In genomic region chr18:63267990-63268721, GRCh38 we compare ENCODE assay signal across 8 cellular contexts. TPM values are rescaled to one million over a fixed set of nuclear protein-coding genes. Genes with fewer than 3 reads are reported as not detected.
A peak's percentile ranks its signal among the peaks of the same experiment; 100 is the strongest.
DNase-seq lines count a peak whose midpoint lies in the region; ATAC-seq, FAIRE-seq and TF ChIP-seq lines count a peak whose summit lies in the region.

No MANE protein-coding gene starts in this region.

- ATAC-seq in HG03159 (IDR thresholded peaks at IDR 0.05; ENCODE audit: unreplicated experiment) (peak; percentile 51), GM12878 (peak; percentile 84), HG02588 (IDR thresholded peaks at IDR 0.05; ENCODE audit: unreplicated experiment) (no peak), aorta (ENCODE audit: low FRiP score) (no peak)

- FAIRE-seq in GM12878 (lab: Jason Lieb, UNC) = peak; percentile 74

- peak overlapping the region; percentile 57 for H3K4me3 Mint-ChIP-seq in activated naive CD4-positive, alpha-beta T cell treated with anti-CD3 and anti-CD28 coated beads, Interleukin-2, amount 50 U/mL, for 24 hours

- peak overlapping the region; percentile 18; the same call in 1 of the 2 replicates for H3K4me2 ChIP-seq in GM12878 (ENCODE audit: control insufficient read depth, insufficient read depth)

- peaks cover 2% of the 10 kb centered on the region for H3K36me3 Mint-ChIP-seq in activated naive CD4-positive, alpha-beta T cell treated with anti-CD3 and anti-CD28 coated beads, Interleukin-2, amount 50 U/mL, for 24 hours

- H3K27me3 ChIP-seq in GM12878 (replicated peaks in 1 of 2; ENCODE audit: control insufficient read depth in 2 of 2, insufficient read depth in 2 of 2, low read length in 1 of 2) = no peaks in the 10 kb centered on the region
- no peaks in the 10 kb centered on the region for H3K27me3 ChIP-seq in thyroid gland
- no peaks in the 10 kb centered on the region for H3K27me3 ChIP-seq in aorta (ENCODE audit: control insufficient read depth in 1 of 2, insufficient read depth in 2 of 2, low read length in 1 of 2)

- no peaks in the 10 kb centered on the region for H3K27me3 Mint-ChIP-seq in activated naive CD4-positive, alpha-beta T cell treated with anti-CD3 and anti-CD28 coated beads, Interleukin-2, amount 50 U/mL, for 24 hours

- H3K4me3 ChIP-seq in GM12878 (0 out of 2 replicates have a peak overlapping the region, but pooled peaks have one; percentile 2), thyroid gland (replicated peaks in 1 of 3) (no peak overlapping the region), aorta (ENCODE audit: low read length in 2 of 2) (no peak overlapping the region)

- no peak for TF ChIP-seq RAD21 in GM12878 (IDR thresholded peaks at IDR 0.05; ENCODE audit: insufficient read depth, low read depth, low read length)

- 62% methylated on average over 8 of the region's 8 CpGs for WGBS in GM12878 (ENCODE audit: insufficient coverage, insufficient replicate concordance, low lambda C conversion rate, missing lambda C conversion rate)
- WGBS in thyroid gland, 2 donors = 30 to 42% methylated on average over 8 of the region's 8 CpGs
- 64 to 65% methylated on average over 8 of the region's 8 CpGs for WGBS in aorta, 2 donors

- POLR2A ChIA-PET in GM12878 (lab: Charles Lee) = interaction anchor here (1.0 to 1.4 kb wide), 3 partner anchors 7 to 24 kb away, joined by 3 to 4 read pairs (median 3); no protein-coding TSS in a partner anchor

- peak overlapping the region; percentile 83 for H3K27ac Mint-ChIP-seq in activated naive CD4-positive, alpha-beta T cell treated with anti-CD3 and anti-CD28 coated beads, Interleukin-2, amount 50 U/mL, for 24 hours

- H3K9ac ChIP-seq in GM12878 (ENCODE audit: control insufficient read depth, insufficient read depth, low read length) = no peak overlapping the region

- H3K27ac ChIP-seq in GM12878 (ENCODE audit: control insufficient read depth, insufficient read depth) (peak overlapping the region; percentile 29), thyroid gland (peak overlapping the region; percentile 73 to 81 (median 75)), aorta (ENCODE audit: low read depth in 1 of 2, low read length in 2 of 2) (no peak overlapping the region)

- H3K4me1 ChIP-seq in GM12878 (ENCODE audit: control insufficient read depth, insufficient read depth, low read length) (peaks cover 12% of the 10 kb centered on the region), thyroid gland (peaks cover 53 to 70% of the 10 kb centered on the region in 2 donors), aorta (ENCODE audit: control insufficient read depth in 1 of 2, insufficient read depth in 2 of 2, low read length in 2 of 2) (no peaks in the 10 kb centered on the region)

- intact Hi-C loops in GM12878 (cut with micrococcal nuclease; ENCODE audit: unreplicated experiment) (no loop called here), thyroid gland (cut with DNase I) (no loop called here), aorta (cut with DNase I) (no loop called here)

- H2AFZ ChIP-seq in GM12878 (ENCODE audit: control insufficient read depth, low read depth, low read length) = no peak overlapping the region

- CTCF ChIA-PET in GM12878 (lab: Yijun Ruan, JAX) = interaction anchor here (0.6 to 6.6 kb wide), 4 partner anchors 12 to 50 kb away, joined by 3 to 36 read pairs (median 7); no protein-coding TSS in a partner anchor

- H3K79me2 ChIP-seq in GM12878 (ENCODE audit: control insufficient read depth, insufficient read depth, low read length) = peaks cover 65% of the 10 kb centered on the region

- peaks cover 94% of the 10 kb centered on the region for H3K4me1 Mint-ChIP-seq in activated naive CD4-positive, alpha-beta T cell treated with anti-CD3 and anti-CD28 coated beads, Interleukin-2, amount 50 U/mL, for 24 hours

- no peaks in the 10 kb centered on the region for H3K9me3 Mint-ChIP-seq in activated naive CD4-positive, alpha-beta T cell treated with anti-CD3 and anti-CD28 coated beads, Interleukin-2, amount 50 U/mL, for 24 hours

- SMC1A ChIA-PET in GM12878 (lab: Charles Lee; ENCODE audit: uncharacterized antibody, unreplicated experiment) = interaction anchor here (0.7 to 3.3 kb wide), 18 partner anchors 9 to 106 kb away, joined by 3 to 14 read pairs (median 4); no protein-coding TSS in a partner anchor

- RAD21 ChIA-PET in GM12878 (lab: Charles Lee; ENCODE audit: unreplicated experiment) = interaction anchor here (0.9 to 1.4 kb wide), 4 partner anchors 10 to 71 kb away, joined by 3 read pairs; no protein-coding TSS in a partner anchor

- TF ChIP-seq EP300 in GM12878 (IDR thresholded peaks at IDR 0.05; ENCODE audit: borderline replicate concordance in 1 of 2, control insufficient read depth in 1 of 2, low read depth in 2 of 2, low read length in 2 of 2) = no peak

- H3K36me3 ChIP-seq in GM12878 (ENCODE audit: control insufficient read depth in 2 of 2, insufficient read depth in 2 of 2, low read length in 1 of 2) (peaks cover 4 to 8% of the 10 kb centered on the region in 2 experiments; a peak in 3 of 4 replicates), thyroid gland (no peaks in the 10 kb centered on the region), aorta (ENCODE audit: control insufficient read depth in 1 of 2, insufficient read depth in 2 of 2, low read length in 1 of 2) (no peaks in the 10 kb centered on the region)

- TF ChIP-seq POLR2A in GM12878 (IDR thresholded peaks at IDR 0.05; ENCODE audit: low read depth, low read length) (no peak), thyroid gland (IDR thresholded peaks at IDR 0.05) (peak in 1 of 2 donors; percentile 46)

- no peak for DNase-seq in activated naive CD4-positive, alpha-beta T cell treated with Interleukin-2 at 50 U/mL for 16 hours
- DNase-seq in GM12878 (ENCODE audit: low read depth, low spot score) (no peak), thyroid gland (peak; percentile 53 to 62), aorta (no peak)
- no peak for DNase-seq in effector CD4-positive, alpha-beta T cell

- in situ Hi-C loops in GM12878 (cut with MboI) = no loop called here

- TF ChIP-seq CTCF in GM12878 (IDR thresholded peaks at IDR 0.05 in 2 of 3, conservative IDR thresholded peaks at IDR 0.05 in 1 of 3; ENCODE audit: control insufficient read depth in 2 of 3, extremely low read depth in 1 of 3, insufficient read depth in 1 of 3, low read depth in 3 of 3, low read length in 3 of 3) (no peak), thyroid gland (IDR thresholded peaks at IDR 0.05) (no peak)

- BruUV-seq in GM12878 (replicated peaks; lab: Mats Ljungman, UMichigan) = TSS peak; percentile 6

- H3K9me3 ChIP-seq in GM12878 (replicated peaks; ENCODE audit: control insufficient read depth, insufficient read depth, low read length) (no peaks in the 10 kb centered on the region), thyroid gland (no peaks in the 10 kb centered on the region), aorta (ENCODE audit: control insufficient read depth, low read length) (no peaks in the 10 kb centered on the region)

- no peaks in the 10 kb centered on the region for H4K20me1 ChIP-seq in GM12878 (ENCODE audit: control insufficient read depth, insufficient read depth)

TF ChIP-seq in GM12878, 131 proteins besides CTCF, POLR2A, EP300 and RAD21:
- TF ChIP-seq MYC (IDR thresholded peaks at IDR 0.05; ENCODE audit: insufficient read depth, insufficient read length, insufficient replicate concordance, low read length, severe bottlenecking) (no peak), HDGF (IDR thresholded peaks at IDR 0.05) (no peak), RUNX3 (IDR thresholded peaks at IDR 0.05; ENCODE audit: low read length) (peak; percentile 81), ATF2 (IDR thresholded peaks at IDR 0.05; ENCODE audit: low read length) (peak; percentile 34; the same call in 1 of the 2 replicates), YY1 (IDR thresholded peaks at IDR 0.05; ENCODE audit: low read depth, low read length) (no peak), SUPT20H (IDR thresholded peaks at IDR 0.05; ENCODE audit: borderline replicate concordance, control insufficient read depth, low read depth, low read length) (no peak)

RNA-seq across cellular contexts. Expression of gene BCL2, which starts 51.4 kb away (rescaled TPM):
- 943 and 960 TPM in 2 replicates for total RNA-seq in GM12878 (2013; cell fraction: nucleolus; rRNA removed)
- 26.7 and 32.2 TPM in 2 replicates for total RNA-seq in GM12878 (2014; rRNA removed)
- total RNA-seq in GM12878 (2014; rRNA removed; fragmentation: Illumina TruSeq; extraction: Trizol) = 30.4 and 37.7 TPM in 2 replicates
- total RNA-seq in GM12878 (2021) = 34.8 and 36.5 TPM in 2 replicates
- 20.2 TPM for polyA plus RNA-seq in GM12878 (2011; ENCODE audit: low read depth)
- polyA plus RNA-seq in GM12878 (2011; rRNA removed) = 47.8 and 59.1 TPM in 2 replicates
- 25.0 and 31.9 TPM in 2 replicates for polyA plus RNA-seq in GM12878 (2011; cell fraction: cytosol; rRNA removed)
- 48.5 and 61.1 TPM in 2 replicates for polyA plus RNA-seq in GM12878 (2011; cell fraction: nucleus; rRNA removed)
- polyA plus RNA-seq in GM12878 (2012) = 38.0 and 52.8 TPM in 2 replicates
- 22.8 and 34.6 TPM in 2 replicates for polyA plus RNA-seq in GM12878 (2014; fragmentation: Illumina TruSeq; extraction: Trizol)
- 1 to 10 TPM; 4.1 to 4.5 TPM for polyA plus RNA-seq in GM12878 (2014; fragmentation: Nextera tagmentation; extraction: Ambion mirVana)
- polyA plus RNA-seq in GM12878 (2014; rRNA removed) = 15.4 and 15.8 TPM in 2 replicates
- 1 to 10 TPM; 7.9 TPM for polyA plus RNA-seq in GM12878 (2016; fragmentation: Nextera tagmentation; extraction: Ambion mirVana)
- polyA minus RNA-seq in GM12878 (2011; rRNA and poly(A)+ RNA removed) = 82.7 and 109 TPM in 2 replicates
- polyA minus RNA-seq in GM12878 (2011; cell fraction: cytosol; rRNA and poly(A)+ RNA removed) = 27.8 and 31.4 TPM in 2 replicates
- polyA minus RNA-seq in GM12878 (2011; cell fraction: nucleus; rRNA and poly(A)+ RNA removed) = 230 and 275 TPM in 2 replicates
- total RNA-seq in thyroid gland = 100 to 1,000 TPM; 108 to 163 (median 115) TPM
- 10 to 100 TPM; 23.7 to 25.4 TPM for total RNA-seq in aorta
- polyA plus RNA-seq in aorta = 1 to 10 TPM; 2.6 to 4.3 TPM

Comparison
In these comparisons a context has a peak if more than half of its experiments do, and no peak if none do; other contexts are left out.
1. DNase-seq: peak in thyroid gland (2 of 2); none in activated naive CD4-positive, alpha-beta T cell treated with Interleukin-2 at 50 U/mL for 16 hours (single experiment), GM12878 (single experiment), aorta (0 of 2) and effector CD4-positive, alpha-beta T cell (single experiment).
2. ATAC-seq: peak in HG03159 (single experiment) and GM12878 (single experiment); none in HG02588 (single experiment) and aorta (single experiment).
3. H3K27ac ChIP-seq: peak in GM12878 (single experiment) and thyroid gland (3 of 3); none in aorta (0 of 2).